ENCODE assay signal across 8 cellular contexts in genomic region chr14:20343092-20343854, GRCh38. TPM values are rescaled to one million over a fixed set of nuclear protein-coding genes. Genes with fewer than 3 reads are reported as not detected.
DNase-seq lines count a peak whose midpoint lies in the region; ATAC-seq, FAIRE-seq and TF ChIP-seq lines count a peak whose summit lies in the region.

PARP2 (plus strand) TSS chr14:20343635; CDS start chr14:20343642, 7 bp downstream.

- H4K20me1 ChIP-seq in Loucy (ENCODE audit: insufficient read depth, low read length, poor library complexity, severe bottlenecking) = no peaks in the 10 kb centered on the region

- H3K4me3 ChIP-seq in Loucy (ENCODE audit: low read length, poor library complexity, severe bottlenecking) = peak within 1 kb of the TSS; percentile 79

- no peaks in the 10 kb centered on the region for H3K27me3 ChIP-seq in Loucy (ENCODE audit: insufficient read depth, low read length, poor library complexity, severe bottlenecking)

- H2AFZ ChIP-seq in Loucy (ENCODE audit: low read length) = peak within 1 kb of the TSS; percentile 97

- peaks cover 9% of the 10 kb centered on the region for H3F3A ChIP-seq in Loucy (ENCODE audit: low read depth)

- H3K36me3 Mint-ChIP-seq in natural killer cell = no peaks in the 10 kb centered on the region

- TF ChIP-seq POLR2A in H54 (IDR thresholded peaks at IDR 0.05; ENCODE audit: low read depth, low read length) (peak; percentile 24; the same call in 1 of the 2 replicates), Raji (IDR thresholded peaks at IDR 0.05; ENCODE audit: insufficient read depth, low read depth, low read length) (peak; percentile 99)

- peak within 1 kb of the TSS; percentile 97 to 99 for H3K27ac Mint-ChIP-seq in natural killer cell

- TF ChIP-seq CTCF in Loucy (conservative IDR thresholded peaks at IDR 0.05; ENCODE audit: low read length) (no peak; the same call in 1 of the 2 replicates), natural killer cell (IDR thresholded peaks at IDR 0.05) (no peak)

- H3K9me3 ChIP-seq in Loucy (ENCODE audit: insufficient read depth, low read depth, low read length) = no peaks in the 10 kb centered on the region

- H3K4me1 ChIP-seq in Loucy (ENCODE audit: insufficient read depth, low read length, poor library complexity, severe bottlenecking) = peaks cover 26% of the 10 kb centered on the region

- H3K4me1 Mint-ChIP-seq in natural killer cell = peaks cover 14 to 22% of the 10 kb centered on the region in 2 donors

- H3K79me2 ChIP-seq in Loucy (ENCODE audit: insufficient read depth, low read length) = peaks cover 32% of the 10 kb centered on the region

- H3K9me3 Mint-ChIP-seq in natural killer cell = no peaks in the 10 kb centered on the region

- H3K4me2 ChIP-seq in Loucy (ENCODE audit: low read depth, low read length, poor library complexity, severe bottlenecking) = peak within 1 kb of the TSS; percentile 80

- H3K4me3 Mint-ChIP-seq in natural killer cell = peak within 1 kb of the TSS; percentile 96

- H3K27me3 Mint-ChIP-seq in natural killer cell (ENCODE audit: low read depth in 2 of 2) = no peaks in the 10 kb centered on the region

- H3K36me3 ChIP-seq in Loucy (ENCODE audit: insufficient read depth, low read length) = peaks cover 9% of the 10 kb centered on the region; the same call in 1 of the 2 replicates

- intact Hi-C loops in natural killer cell (cut with micrococcal nuclease) = loop anchor here (1.0 to 5.0 kb wide), 6 partner anchors 10 to 340 kb away; partner anchors contain the start of genes APEX1 and CCNB1IP1

- ATAC-seq in natural killer cell = peak; percentile 80 to 90 (median 82)

- FAIRE-seq in H54 (lab: Jason Lieb, UNC) = peak; percentile 58

- DNase-seq in ELF-1 (ENCODE audit: low read depth, low spot score) (peak; percentile 100), H54 (ENCODE audit: insufficient read length, low spot score) (peak; percentile 38), fibroblast of peridontal ligament (ENCODE audit: extremely low read depth) (peak; percentile 100), natural killer cell (peak; percentile 83)
- peak; percentile 89 for DNase-seq in activated T-helper 9 cell treated with anti-CD3 and anti-CD28 coated beads, Interleukin-2, amount 50 U/mL, for 16 hours (ENCODE audit: low read depth)
- DNase-seq in stimulated activated naive CD4-positive, alpha-beta T cell treated with Interleukin-2 at 50 U/mL for 16 hours (lab: John Stamatoyannopoulos, UW) = peak; percentile 93

- H3K9me2 ChIP-seq in Loucy (replicated peaks; ENCODE audit: low read depth, low read length) = no peaks in the 10 kb centered on the region

- peak within 1 kb of the TSS; percentile 88 for H3K9ac ChIP-seq in Loucy (ENCODE audit: low read depth, low read length, poor library complexity, severe bottlenecking)

RNA-seq across cellular contexts. Expression of gene PARP2, which starts in this region (rescaled TPM):
- total RNA-seq in natural killer cell = 10 to 100 TPM; 18.2 to 28.3 (median 22.2) TPM

Comparison
In these comparisons a context has a peak if more than half of its experiments do, and no peak if none do; other contexts are left out.
1. Peak in every context shown above with its lines: DNase-seq, ATAC-seq and H3K4me3 ChIP-seq.
2. DNase-seq: peak in every context shown above with its lines; median percentile 100 in ELF-1; 100 in fibroblast of peridontal ligament; 93 in stimulated activated naive CD4-positive, alpha-beta T cell treated with Interleukin-2 at 50 U/mL for 16 hours; 89 in activated T-helper 9 cell treated with anti-CD3 and anti-CD28 coated beads, Interleukin-2, amount 50 U/mL, for 16 hours; 83 in natural killer cell; 38 in H54.